In genomic region chr1:116951175-116951935, GRCh38 we compare ENCODE assay signal across 1 cellular context.
TF ChIP-seq lines count a peak whose summit lies in the region.

No MANE protein-coding gene starts in this region.

TF ChIP-seq in HepG2, 621 proteins besides CTCF, POLR2A, EP300 and RAD21 (continued from another document):
- TF ChIP-seq POLR2AphosphoS2 (IDR thresholded peaks at IDR 0.05; ENCODE audit: low read depth, low read length): no peak
- no peak for TF ChIP-seq ZNF350 (CRISPR knock-in tag; IDR thresholded peaks at IDR 0.05; ENCODE audit: borderline replicate concordance, low read depth)
- no peak for TF ChIP-seq ZNF562 (CRISPR knock-in tag; IDR thresholded peaks at IDR 0.05; ENCODE audit: borderline replicate concordance)
- no peak for TF ChIP-seq RELA (CRISPR knock-in tag; IDR thresholded peaks at IDR 0.05)
